8 cellular contexts compared by ENCODE assay signal in genomic region chr2:100563407-100564247, GRCh38. TPM values are rescaled to one million over a fixed set of nuclear protein-coding genes. Genes with fewer than 3 reads are reported as not detected.
DNase-seq lines count a peak whose midpoint lies in the region; ATAC-seq, FAIRE-seq and TF ChIP-seq lines count a peak whose summit lies in the region.

No MANE protein-coding gene starts in this region.

- H3K4me1 ChIP-seq in adrenal gland (replicated peaks in 1 of 2) (peaks cover 0 to 8% of the 10 kb centered on the region in 2 donors), kidney (ENCODE audit: control insufficient read depth in 1 of 2, insufficient read depth in 1 of 2, low read depth in 1 of 2, low read length in 2 of 2) (peaks cover 4% of the 10 kb centered on the region in 2 donors), testis (peaks cover 27% of the 10 kb centered on the region)

- FAIRE-seq in kidney (lab: Jason Lieb, UNC) (no peak), GM12892 (lab: Jason Lieb, UNC) (no peak)

- peak overlapping the region; percentile 93 for H3K4me3 Mint-ChIP-seq in activated T-cell treated with anti-CD3 and anti-CD28 coated beads, Interleukin-2, amount 50 U/mL, for 4 hours

- peaks cover 0 to 12% of the 10 kb centered on the region in 2 donors for H3K36me3 ChIP-seq in adrenal gland (replicated peaks in 1 of 2)
- peaks cover 0 to 3% of the 10 kb centered on the region in 2 donors for H3K36me3 ChIP-seq in kidney (ENCODE audit: control insufficient read depth in 1 of 2, insufficient read depth in 2 of 2, low read length in 2 of 2)
- no peaks in the 10 kb centered on the region for H3K36me3 ChIP-seq in testis (ENCODE audit: low read depth, missing control alignments)

- peak overlapping the region; percentile 80 to 84 for H3K9ac ChIP-seq in kidney (ENCODE audit: low read length in 2 of 2)

- H3K9me3 ChIP-seq in adrenal gland (replicated peaks in 1 of 3) (no peaks in the 10 kb centered on the region), kidney (ENCODE audit: control insufficient read depth in 1 of 2, low read length in 2 of 2) (no peaks in the 10 kb centered on the region), testis (no peaks in the 10 kb centered on the region)

- 22 to 24% (median 23%) methylated on average over 23 to 24 of the region's 24 CpGs for WGBS in adrenal gland, 4 donors
- 13 to 18% methylated on average over 20 to 24 of the region's 24 CpGs for WGBS in testis, 2 donors

- H3K36me3 Mint-ChIP-seq in activated T-cell treated with anti-CD3 and anti-CD28 coated beads, Interleukin-2, amount 50 U/mL, for 4 hours (ENCODE audit: insufficient read depth): peaks cover 10% of the 10 kb centered on the region

- TF ChIP-seq CTCF in adrenal gland (IDR thresholded peaks at IDR 0.05): peak in 1 of 6 experiments; percentile 16
- TF ChIP-seq CTCF in kidney (IDR thresholded peaks at IDR 0.05; ENCODE audit: borderline replicate concordance, extremely low read depth, insufficient read depth): no peak
- peak in 1 of 3 experiments; percentile 15 for TF ChIP-seq CTCF in testis (IDR thresholded peaks at IDR 0.05)

- H3K27me3 ChIP-seq in adrenal gland (no peaks in the 10 kb centered on the region), testis (no peaks in the 10 kb centered on the region)

- intact Hi-C loops in adrenal gland (cut with DNase I) (loop anchor here in 1 of 2 donors (10.0 kb wide), 1 partner anchor 149 kb away; the partner anchor contains the start of gene CHST10), kidney (cut with DNase I) (no loop called here), testis (cut with DNase I; ENCODE audit: low total_unique reads) (loop anchor here (10.0 kb wide), 1 partner anchor 1229 kb away; the partner anchor contains the start of genes EIF5B and TXNDC9)

- no peaks in the 10 kb centered on the region for H3K9me3 Mint-ChIP-seq in activated T-cell treated with anti-CD3 and anti-CD28 coated beads, Interleukin-2, amount 50 U/mL, for 4 hours

- H3K4me3 ChIP-seq in adrenal gland (peak overlapping the region in 3 of 4 donors; percentile 30 to 97 (median 60)), kidney (ENCODE audit: low read length in 2 of 2) (peak overlapping the region; percentile 68 to 93), testis (peak overlapping the region; percentile 75 to 96)

- ATAC-seq in activated T-cell treated with anti-CD3 and anti-CD28 coated beads, Interleukin-2, amount 50 U/mL, for 4 hours: no peak
- peak; percentile 11 for ATAC-seq in HG03280 (IDR thresholded peaks at IDR 0.05; ENCODE audit: unreplicated experiment)
- ATAC-seq in HG03159 (IDR thresholded peaks at IDR 0.05; ENCODE audit: unreplicated experiment): no peak

- TF ChIP-seq POLR2A in adrenal gland (IDR thresholded peaks at IDR 0.05) (no peak), testis (IDR thresholded peaks at IDR 0.05) (no peak), GM12892 (IDR thresholded peaks at IDR 0.05; ENCODE audit: low read depth, low read length) (no peak)

- peaks cover 41% of the 10 kb centered on the region for H3K4me1 Mint-ChIP-seq in activated T-cell treated with anti-CD3 and anti-CD28 coated beads, Interleukin-2, amount 50 U/mL, for 4 hours (ENCODE audit: low read depth)

- H3K27ac ChIP-seq in adrenal gland: peak overlapping the region in 4 of 5 donors; percentile 83 to 95 (median 95)
- H3K27ac ChIP-seq in kidney (ENCODE audit: low read depth in 2 of 2, low read length in 2 of 2): peak overlapping the region in 1 of 2 donors; percentile 91
- H3K27ac ChIP-seq in testis: peak overlapping the region; percentile 89 to 96

- H3K27me3 Mint-ChIP-seq in activated T-cell treated with anti-CD3 and anti-CD28 coated beads, Interleukin-2, amount 50 U/mL, for 4 hours (ENCODE audit: low read depth): no peaks in the 10 kb centered on the region

- no peak for DNase-seq in activated T-cell treated with anti-CD3 and anti-CD28 coated beads, Interleukin-2, amount 50 U/mL, for 4 hours
- DNase-seq in activated T-cell treated with anti-CD3 and anti-CD28 coated beads for 4 hours (no peak), adrenal gland (peak in 4 of 7 donors; percentile 18 to 54 (median 22)), kidney (no peak), testis (no peak), GM12892 (ENCODE audit: insufficient read length) (no peak)

RNA-seq across cellular contexts. Expression of gene PDCL3, which starts 0.8 kb away (rescaled TPM):
- 10 to 100 TPM; 42.1 to 43.5 (median 43.2) TPM for total RNA-seq in activated T-cell treated with anti-CD3 and anti-CD28 coated beads, Interleukin-2, amount 50 U/mL, for 4 hours
- total RNA-seq in adrenal gland (10 to 100 TPM in 6 of 8 donors, 1 to 10 TPM in 2; 9.6 to 22.9 (median 16.3) TPM), kidney (20.1 TPM), testis (10 to 100 TPM; 26.4 to 35.4 TPM)
- polyA plus RNA-seq in adrenal gland (10 to 100 TPM; 15.5 to 51.3 (median 23.4) TPM), kidney (ENCODE audit: insufficient read depth, low read depth, low replicate concordance) (29.8 TPM), testis (ENCODE audit: insufficient read depth, low read depth, low replicate concordance) (33.3 TPM)
- polyA plus RNA-seq in GM12892 (2012; ENCODE audit: missing spikeins): 33.9 TPM

Comparison
In these comparisons a context has a peak if more than half of its experiments do, and no peak if none do; other contexts are left out.
1. DNase-seq: peak in adrenal gland (4 of 7); none in activated T-cell treated with anti-CD3 and anti-CD28 coated beads, Interleukin-2, amount 50 U/mL, for 4 hours (single experiment), activated T-cell treated with anti-CD3 and anti-CD28 coated beads for 4 hours (single experiment), kidney (single experiment), testis (single experiment) and GM12892 (single experiment).
2. Peak in every context shown above with its lines, with median percentiles within 50 percentile points of each other: H3K4me3 ChIP-seq.